ENCODE assay signal across 8 cellular contexts in the genomic region with DNA sequence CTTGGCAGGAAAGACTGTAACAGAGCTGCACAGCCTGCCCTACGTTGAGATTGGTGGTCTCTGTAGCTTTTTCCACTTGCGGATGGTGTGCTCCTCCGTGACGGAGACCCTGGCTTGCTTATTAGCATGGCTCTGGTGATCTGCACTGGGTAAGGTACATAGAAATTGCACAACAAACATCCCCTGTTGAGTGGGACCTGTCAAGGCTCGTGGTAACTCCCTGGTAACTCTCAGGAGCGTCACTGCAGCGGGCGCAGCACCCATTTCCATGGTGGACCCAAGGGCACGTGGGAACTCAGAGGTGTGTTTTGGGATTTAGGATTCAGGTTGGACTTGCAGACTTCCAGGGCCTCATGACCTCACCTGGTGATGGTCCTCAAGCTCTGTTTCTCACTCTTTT. TPM values are rescaled to one million over a fixed set of nuclear protein-coding genes. Genes with fewer than 3 reads are reported as not detected.
DNase-seq lines count a peak whose midpoint lies in the region; ATAC-seq and TF ChIP-seq lines count a peak whose summit lies in the region.

No MANE protein-coding gene starts in this region.

- TF ChIP-seq CTCF in AG09309 (IDR thresholded peaks at IDR 0.05; ENCODE audit: control insufficient read depth, insufficient read depth, low read depth, low read length, missing control alignments) (no peak), IMR-90 (conservative IDR thresholded peaks at IDR 0.05; ENCODE audit: low read depth, low read length) (no peak)

- H3K36me3 ChIP-seq in IMR-90 (ENCODE audit: control insufficient read depth, insufficient read depth, low read length), result peaks cover 8% of the 10 kb centered on the region
- H3K36me3 ChIP-seq in naive thymus-derived CD4-positive, alpha-beta T cell (ENCODE audit: control insufficient read depth in 2 of 3, insufficient read depth in 3 of 3, low read length in 3 of 3), result no peaks in the 10 kb centered on the region

- CTCF ChIA-PET in IMR-90 (lab: Yijun Ruan, JAX), result interaction anchor here (0.8 kb wide), 1 partner anchor 463 kb away, joined by 3 read pairs; no protein-coding TSS in a partner anchor
- CTCF ChIA-PET in naive thymus-derived CD4-positive, alpha-beta T cell (lab: Charles Lee), result no interaction called here

- H2AK9ac ChIP-seq in IMR-90 (replicated peaks; ENCODE audit: low read depth, low read length, poor library complexity), result peak overlapping the region; percentile 58

- TF ChIP-seq POLR2A in IMR-90 (IDR thresholded peaks at IDR 0.05; ENCODE audit: low read depth, low read length), result no peak

- H3K4me2 ChIP-seq in IMR-90 (ENCODE audit: low read depth, low read length), result peak overlapping the region; percentile 75

- peaks cover 7% of the 10 kb centered on the region for H3K4me1 ChIP-seq in IMR-90 (ENCODE audit: control insufficient read depth, insufficient read depth, low read length)
- H3K4me1 ChIP-seq in naive thymus-derived CD4-positive, alpha-beta T cell (ENCODE audit: control insufficient read depth in 2 of 2, insufficient read depth in 2 of 2, low read length in 2 of 2), result peaks cover 7 to 15% of the 10 kb centered on the region in 2 donors

- peaks cover 20% of the 10 kb centered on the region for H3K9me1 ChIP-seq in IMR-90 (ENCODE audit: insufficient read depth, low read length)

- H3K4me3 ChIP-seq in AG09309 (ENCODE audit: control insufficient read depth, low read depth, low read length) (peak overlapping the region; percentile 67), IMR-90 (ENCODE audit: insufficient read depth, low read depth, low read length) (peak overlapping the region; percentile 74; the same call in 1 of the 2 replicates)
- H3K4me3 ChIP-seq in naive thymus-derived CD4-positive, alpha-beta T cell (ENCODE audit: low read length), result peak overlapping the region; percentile 35

- no peak overlapping the region for H4K91ac ChIP-seq in IMR-90 (ENCODE audit: insufficient read depth, low read depth, low read length)

- no peaks in the 10 kb centered on the region for H3K27me3 ChIP-seq in IMR-90 (ENCODE audit: control insufficient read depth, insufficient read depth, low read length)
- H3K27me3 ChIP-seq in naive thymus-derived CD4-positive, alpha-beta T cell (ENCODE audit: control insufficient read depth in 2 of 2, insufficient read depth in 2 of 2, low read length in 2 of 2), result no peaks in the 10 kb centered on the region

- dilution Hi-C loops in IMR-90 (cut with HindIII; ENCODE audit: low sequenced_read_pairs, unreplicated experiment), result no loop called here

- POLR2A ChIA-PET in IMR-90 (lab: Charles Lee; ENCODE audit: unreplicated experiment), result no interaction called here
- POLR2A ChIA-PET in naive thymus-derived CD4-positive, alpha-beta T cell (lab: Charles Lee), result interaction anchor here (0.8 kb wide), 1 partner anchor 34 kb away, joined by 4 read pairs; no protein-coding TSS in a partner anchor

- no peaks in the 10 kb centered on the region for H3K9me3 Mint-ChIP-seq in central memory CD8-positive, alpha-beta T cell
- H3K9me3 Mint-ChIP-seq in naive thymus-derived CD4-positive, alpha-beta T cell, result no peaks in the 10 kb centered on the region

- no peak for ATAC-seq in IMR-90 (ENCODE audit: low read depth)
- ATAC-seq in central memory CD8-positive, alpha-beta T cell (replicated peaks; ENCODE audit: extremely low read depth, poor library complexity, severe bottlenecking), result no peak
- ATAC-seq in naive thymus-derived CD4-positive, alpha-beta T cell, result no peak
- no peak for ATAC-seq in HG02642 (IDR thresholded peaks at IDR 0.05; ENCODE audit: poor library complexity, unreplicated experiment)

- H2AFZ ChIP-seq in IMR-90 (replicated peaks; ENCODE audit: low read length, poor library complexity), result peak overlapping the region; percentile 97

- peaks cover 16% of the 10 kb centered on the region for H3K4me1 Mint-ChIP-seq in central memory CD8-positive, alpha-beta T cell
- H3K4me1 Mint-ChIP-seq in naive thymus-derived CD4-positive, alpha-beta T cell, result peaks cover 12 to 29% (median 24%) of the 10 kb centered on the region in 7 donors

- no peak overlapping the region for H2BK20ac ChIP-seq in IMR-90 (ENCODE audit: low read depth, low read length)

- no peak overlapping the region for H3K18ac ChIP-seq in IMR-90 (ENCODE audit: low read depth, low read length)

- in situ Hi-C loops in IMR-90 (cut with MboI; ENCODE audit: low sequenced_read_pairs), result no loop called here
- in situ Hi-C loops in G401 (cut with HindIII; ENCODE audit: low sequenced_read_pairs), result no loop called here

- DNase-seq in AG09309 (ENCODE audit: low read depth) (no peak), IMR-90 (no peak), G401 (ENCODE audit: low spot score) (no peak), SKM-1 treated with dmso at 0.1 percent for 144 hours (lab: John Stamatoyannopoulos, UW; ENCODE audit: unreplicated experiment) (no peak)
- DNase-seq in central memory CD8-positive, alpha-beta T cell (ENCODE audit: low spot score in 2 of 2), result no peak
- peak in 1 of 9 donors; percentile 20 for DNase-seq in naive thymus-derived CD4-positive, alpha-beta T cell
- no peak for DNase-seq in activated CD4-positive, alpha-beta T cell treated with anti-CD3 and anti-CD28 coated beads for 1 hour

- no peak overlapping the region for H4K5ac ChIP-seq in IMR-90 (ENCODE audit: low read depth, low read length)

- H3K36me3 Mint-ChIP-seq in central memory CD8-positive, alpha-beta T cell (ENCODE audit: insufficient read depth), result peaks cover 5% of the 10 kb centered on the region
- H3K36me3 Mint-ChIP-seq in naive thymus-derived CD4-positive, alpha-beta T cell, result peaks cover 0 to 17% (median 5%) of the 10 kb centered on the region in 5 donors

- intact Hi-C loops in IMR-90 (cut with micrococcal nuclease), result no loop called here
- intact Hi-C loops in naive thymus-derived CD4-positive, alpha-beta T cell (cut with micrococcal nuclease), result loop anchor here in 1 of 2 donors (5.0 kb wide), 1 partner anchor 259 kb away; the partner anchor contains the start of gene SCLY

- H3K4me3 Mint-ChIP-seq in central memory CD8-positive, alpha-beta T cell, result peak overlapping the region; percentile 78
- peak overlapping the region; percentile 74 to 89 (median 81) for H3K4me3 Mint-ChIP-seq in naive thymus-derived CD4-positive, alpha-beta T cell

- no peak overlapping the region for H2BK15ac ChIP-seq in IMR-90 (ENCODE audit: low read depth, low read length)

- H3K56ac ChIP-seq in IMR-90 (ENCODE audit: extremely low read depth, insufficient read depth, low read length), result peak overlapping the region; percentile 15; the same call in 1 of the 2 replicates

- no peaks in the 10 kb centered on the region; the same call in 1 of the 2 replicates for H4K20me1 ChIP-seq in IMR-90 (ENCODE audit: insufficient read depth, low read length)

- H3K79me1 ChIP-seq in IMR-90 (ENCODE audit: low read depth in 1 of 2, low read length in 2 of 2), result peaks cover 17 to 35% of the 10 kb centered on the region in 2 experiments

- no peak overlapping the region for H2BK5ac ChIP-seq in IMR-90 (ENCODE audit: low read depth, low read length, poor library complexity, severe bottlenecking)

- H3K9ac ChIP-seq in IMR-90 (ENCODE audit: low read depth, low read length), result peak overlapping the region; percentile 60; the same call in 1 of the 2 replicates

- H3K27me3 Mint-ChIP-seq in central memory CD8-positive, alpha-beta T cell, result no peaks in the 10 kb centered on the region
- H3K27me3 Mint-ChIP-seq in naive thymus-derived CD4-positive, alpha-beta T cell, result peaks cover 0 to 29% (median 0%) of the 10 kb centered on the region in 5 donors

- no peak overlapping the region for H3K4ac ChIP-seq in IMR-90 (ENCODE audit: low read depth, low read length)

- no peak overlapping the region for H3K27ac Mint-ChIP-seq in central memory CD8-positive, alpha-beta T cell (ENCODE audit: low read depth)
- peak overlapping the region in 4 of 9 donors; percentile 20 to 69 (median 54) for H3K27ac Mint-ChIP-seq in naive thymus-derived CD4-positive, alpha-beta T cell

- 65% methylated on average over 5 of the region's 9 CpGs; no CpG with 5 or more reads in 1 of the 2 experiments for WGBS in IMR-90 (ENCODE audit: extremely low coverage in 2 of 2, insufficient read length in 1 of 2), 2 experiments

- H3K9me3 ChIP-seq in IMR-90 (ENCODE audit: control insufficient read depth, insufficient read depth, low read length), result no peaks in the 10 kb centered on the region
- H3K9me3 ChIP-seq in naive thymus-derived CD4-positive, alpha-beta T cell (ENCODE audit: control insufficient read depth in 2 of 3, low read length in 3 of 3), result no peaks in the 10 kb centered on the region

- no peak for TF ChIP-seq RAD21 in IMR-90 (IDR thresholded peaks at IDR 0.05; ENCODE audit: low read length)

- H2AK5ac ChIP-seq in IMR-90 (ENCODE audit: low read depth, low read length), result no peak overlapping the region

- no TSS peak for BruUV-seq in IMR-90 (replicated peaks; lab: Mats Ljungman, UMichigan)

- H3K27ac ChIP-seq in IMR-90 (ENCODE audit: insufficient read depth, low read length), result no peak overlapping the region; the same call in 1 of the 2 replicates
- no peak overlapping the region for H3K27ac ChIP-seq in naive thymus-derived CD4-positive, alpha-beta T cell (ENCODE audit: low read depth, low read length)

- H3K14ac ChIP-seq in IMR-90 (replicated peaks; ENCODE audit: low read depth, low read length), result peak overlapping the region; percentile 14

- no peak overlapping the region for H4K8ac ChIP-seq in IMR-90 (ENCODE audit: low read depth in 2 of 2, low read length in 2 of 2)

- no peak overlapping the region for H2BK120ac ChIP-seq in IMR-90 (ENCODE audit: low read depth, low read length)

- H3K23ac ChIP-seq in IMR-90 (ENCODE audit: low read depth, low read length), result peak overlapping the region; percentile 90

TF ChIP-seq in IMR-90, 13 proteins besides CTCF, POLR2A, EP300 and RAD21 (continues in another document):
- TF ChIP-seq MXI1 (IDR thresholded peaks at IDR 0.05; ENCODE audit: borderline replicate concordance, low read depth, low read length) (no peak), SMC3 (IDR thresholded peaks at IDR 0.05; ENCODE audit: low read depth, low read length) (no peak), MAFK (IDR thresholded peaks at IDR 0.05; ENCODE audit: low read depth, low read length) (no peak)

RNA-seq across cellular contexts. Expression of gene TRAF3IP1, which starts 1.1 kb away (rescaled TPM):
- 5.9 and 6.9 TPM in 2 replicates for total RNA-seq in IMR-90 (2012; rRNA removed)
- polyA plus RNA-seq in IMR-90 (2012; rRNA removed), result 6.0 and 8.3 TPM in 2 replicates
- 2.4 and 4.0 TPM in 2 replicates for polyA plus RNA-seq in IMR-90 (2012; cell fraction: cytosol; rRNA removed)
- 6.0 and 8.0 TPM in 2 replicates for polyA plus RNA-seq in IMR-90 (2012; cell fraction: nucleus; rRNA removed; ENCODE audit: low replicate concordance)
- 10 to 100 TPM in 2 of 5 experiments, 1 to 10 TPM in 3; 6.2 to 13.3 (median 9.4) TPM for total RNA-seq in naive thymus-derived CD4-positive, alpha-beta T cell
- 1 to 10 TPM; 4.3 to 5.7 TPM for polyA plus RNA-seq in naive thymus-derived CD4-positive, alpha-beta T cell
- total RNA-seq in G401 (2014; rRNA removed; shearing (Covaris generic)), result 11.5 and 20.9 TPM in 2 replicates

RNA-seq across cellular contexts. Expression of gene PER2, which starts 33.1 kb away (rescaled TPM):
- 2.8 and 3.2 TPM in 2 replicates for total RNA-seq in IMR-90 (2012; rRNA removed)
- polyA plus RNA-seq in IMR-90 (2012; rRNA removed), result 1.7 and 2.1 TPM in 2 replicates
- polyA plus RNA-seq in IMR-90 (2012; cell fraction: cytosol; rRNA removed), result 0.60 and 0.80 TPM in 2 replicates
- polyA plus RNA-seq in IMR-90 (2012; cell fraction: nucleus; rRNA removed; ENCODE audit: low replicate concordance), result 4.5 and 5.2 TPM in 2 replicates
- 10 to 100 TPM; 13.5 to 28.6 (median 14.3) TPM for total RNA-seq in naive thymus-derived CD4-positive, alpha-beta T cell
- 10 to 100 TPM in 1 of 2 donors, 1 to 10 TPM in 1; 7.0 to 10.1 TPM for polyA plus RNA-seq in naive thymus-derived CD4-positive, alpha-beta T cell
- total RNA-seq in G401 (2014; rRNA removed; shearing (Covaris generic)), result 0.86 and 4.3 TPM in 2 replicates
